ENCODE assay signal across 1 cellular context in the genomic region with DNA sequence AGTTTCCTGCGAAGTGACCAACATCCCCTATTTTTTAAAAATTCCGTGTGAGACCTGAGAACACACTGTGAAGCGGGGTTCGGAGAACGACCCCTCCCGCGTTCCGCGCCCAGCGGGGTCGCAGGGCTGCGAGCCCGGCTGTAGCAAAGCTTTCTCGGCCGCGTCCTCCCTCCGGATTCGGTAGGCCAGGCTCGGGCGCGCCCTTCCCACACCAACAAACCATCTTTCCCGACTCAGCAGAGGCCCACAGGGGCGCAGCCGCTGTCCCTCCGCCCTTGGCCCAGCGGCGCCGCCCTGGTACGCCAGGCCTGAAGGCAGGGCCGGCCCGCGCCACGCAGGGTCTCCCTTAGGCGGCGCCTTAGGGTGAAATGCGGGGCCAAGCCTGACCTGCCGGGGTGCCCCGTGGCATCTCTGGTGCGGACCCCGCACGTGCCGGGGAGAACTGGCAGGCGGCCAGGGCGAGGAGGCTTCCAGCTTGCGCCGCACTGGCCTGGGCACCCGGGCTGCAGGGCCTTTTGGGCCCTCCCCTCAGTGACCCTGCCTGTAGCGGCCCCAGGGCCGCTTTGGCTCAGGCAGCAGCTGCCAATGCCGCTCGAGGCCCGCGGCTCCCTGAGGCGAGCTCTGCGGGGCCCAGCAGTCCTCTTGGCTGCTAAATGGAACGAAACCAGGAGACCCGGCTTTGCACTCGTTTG.
A peak's percentile ranks its signal among the peaks of the same experiment; 100 is the strongest.
TF ChIP-seq lines count a peak whose summit lies in the region.

No MANE protein-coding gene starts in this region.

TF ChIP-seq in GM12878, 131 proteins besides CTCF, POLR2A, EP300 and RAD21:
- peak; percentile 78 for TF ChIP-seq BMI1 (IDR thresholded peaks at IDR 0.05; ENCODE audit: borderline replicate concordance)
- no peak for TF ChIP-seq POU2F2 (IDR thresholded peaks at IDR 0.05; ENCODE audit: borderline replicate concordance, low read depth, low read length)
- peak in 1 of 2 experiments; percentile 68; a peak in 2 of 4 replicates for TF ChIP-seq BHLHE40 (IDR thresholded peaks at IDR 0.05; ENCODE audit: borderline replicate concordance in 1 of 2, low read depth in 2 of 2, low read length in 1 of 2)
